ENCODE assay signal across 9 cellular contexts in the genomic region with DNA sequence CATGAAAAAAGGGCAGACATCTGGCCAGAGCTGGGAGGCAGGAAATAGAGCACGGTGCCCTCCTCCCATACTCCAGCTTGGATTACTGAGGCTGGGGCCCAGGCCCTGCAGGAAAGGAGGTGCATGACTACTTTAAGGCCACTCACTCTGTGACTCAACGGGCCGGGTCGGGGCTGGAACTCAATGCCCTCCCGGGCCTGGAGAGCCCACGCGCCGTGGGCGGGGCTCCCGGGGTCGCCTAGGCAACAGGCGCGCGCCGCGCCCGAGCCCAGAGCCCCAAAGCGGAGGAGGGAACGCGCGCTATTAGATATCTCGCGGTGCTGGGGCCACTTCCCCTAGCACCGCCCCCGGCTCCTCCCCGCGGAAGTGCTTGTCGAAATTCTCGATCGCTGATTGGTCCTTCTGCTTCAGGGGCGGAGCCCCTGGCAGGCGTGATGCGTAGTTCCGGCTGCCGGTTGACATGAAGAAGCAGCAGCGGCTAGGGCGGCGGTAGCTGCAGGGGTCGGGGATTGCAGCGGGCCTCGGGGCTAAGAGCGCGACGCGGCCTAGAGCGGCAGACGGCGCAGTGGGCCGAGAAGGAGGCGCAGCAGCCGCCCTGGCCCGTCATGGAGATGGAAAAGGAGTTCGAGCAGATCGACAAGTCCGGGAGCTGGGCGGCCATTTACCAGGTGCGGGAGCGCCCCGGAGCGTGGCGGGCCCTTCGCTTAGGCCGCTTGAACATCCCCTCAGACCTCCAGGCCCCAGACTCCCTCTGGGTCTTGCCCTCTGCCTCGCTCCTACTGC. TPM values are rescaled to one million over a fixed set of nuclear protein-coding genes. Genes with fewer than 3 reads are reported as not detected.
A peak's percentile ranks its signal among the peaks of the same experiment; 100 is the strongest.
DNase-seq lines count a peak whose midpoint lies in the region; ATAC-seq, FAIRE-seq and TF ChIP-seq lines count a peak whose summit lies in the region.
"Had no signal": no experiment of that assay in that cellular context is flagged by ENCODE, and none has a peak within 500 bp of the region (broad histone marks: within the 10 kb centered on the region; RNA-seq: fewer than 3 reads in every experiment).

PTPN1 (plus strand) TSS at position 461 of the 783 bp plus-strand sequence; CDS start at position 606, 145 bp downstream.

- peak within 1 kb of the TSS; percentile 48 to 97 for H3K9ac ChIP-seq in kidney (ENCODE audit: low read length in 2 of 2)

- intact Hi-C loops in kidney (cut with DNase I) = no loop called here

- no peaks in the 10 kb centered on the region for H3K36me3 ChIP-seq in kidney (ENCODE audit: control insufficient read depth in 1 of 2, insufficient read depth in 2 of 2, low read length in 2 of 2)

- no peaks in the 10 kb centered on the region for H3K9me3 ChIP-seq in kidney (ENCODE audit: control insufficient read depth in 1 of 2, low read length in 2 of 2)

- H3K4me1 ChIP-seq in kidney (ENCODE audit: control insufficient read depth in 1 of 2, insufficient read depth in 1 of 2, low read depth in 1 of 2, low read length in 2 of 2) = peaks cover 14 to 28% of the 10 kb centered on the region in 2 donors

- TF ChIP-seq CTCF in kidney (IDR thresholded peaks at IDR 0.05; ENCODE audit: borderline replicate concordance, extremely low read depth, insufficient read depth) = no peak

- peak within 1 kb of the TSS; percentile 81 to 89 for H3K4me3 ChIP-seq in kidney (ENCODE audit: low read length in 2 of 2)

- H3K27ac ChIP-seq in kidney (ENCODE audit: low read depth in 2 of 2, low read length in 2 of 2) = peak within 1 kb of the TSS; percentile 85 to 90

- peak; percentile 89 for ATAC-seq in GM19043 (IDR thresholded peaks at IDR 0.05; ENCODE audit: low read depth, unreplicated experiment)
- peak; percentile 79 for ATAC-seq in HG03378 (IDR thresholded peaks at IDR 0.05; ENCODE audit: unreplicated experiment)

- peak; percentile 98 for DNase-seq in AG20443 (ENCODE audit: low spot score)
- DNase-seq in NCI-H510A (lab: John Stamatoyannopoulos, UW) = peak; percentile 97
- DNase-seq in activated CD4-positive, alpha-beta T cell treated with anti-CD3 and anti-CD28 coated beads for 1 hour = peak; percentile 98
- peak; percentile 98 for DNase-seq in cerebellum (ENCODE audit: low spot score)
- peak; percentile 100 for DNase-seq in kidney
- peak; percentile 99 for DNase-seq in stimulated activated CD4-positive, alpha-beta T cell treated with anti-CD3 and anti-CD28 coated beads, Interleukin-15, amount 100 ng/mL, for 24 hours

- FAIRE-seq in kidney (lab: Jason Lieb, UNC) = peak; percentile 75
- FAIRE-seq: islet of Langerhans had no signal

RNA-seq across cellular contexts. Expression of gene PTPN1, which starts in this region (rescaled TPM):
- total RNA-seq in cerebellum (13.9 TPM), kidney (80.4 TPM)
- polyA plus RNA-seq in kidney (ENCODE audit: insufficient read depth, low read depth, low replicate concordance) = 29.6 TPM

Comparison
In these comparisons a context has a peak if more than half of its experiments do, and no peak if none do; other contexts are left out.
1. Peak in every context shown above with its lines: DNase-seq, ATAC-seq, H3K4me3 ChIP-seq and H3K27ac ChIP-seq.